18 cellular contexts compared by ENCODE assay signal in genomic region chr12:124384299-124384894, GRCh38.
DNase-seq lines count a peak whose midpoint lies in the region; ATAC-seq and TF ChIP-seq lines count a peak whose summit lies in the region.
"Had no signal": no experiment of that assay in that cellular context is flagged by ENCODE, and none has a peak within 500 bp of the region (broad histone marks: within the 10 kb centered on the region; RNA-seq: fewer than 3 reads in every experiment).

No MANE protein-coding gene starts in this region.

- peak overlapping the region; percentile 49 for H3K56ac ChIP-seq in mesendoderm (ENCODE audit: low read length)

- H3K27ac ChIP-seq in mesendoderm (ENCODE audit: low read depth, low read length) (peak overlapping the region; percentile 58), stomach (peak overlapping the region in 4 of 5 donors; percentile 25 to 95 (median 62))

- peaks cover 73% of the 10 kb centered on the region for H3K4me1 Mint-ChIP-seq in HFFc6 (ENCODE audit: low read depth)
- peaks cover 3% of the 10 kb centered on the region; the same call in 1 of the 2 replicates for H3K4me1 Mint-ChIP-seq in WTC11

- no peak overlapping the region for H3K4ac ChIP-seq in mesendoderm (ENCODE audit: low read depth, low read length)

- H3K9me3 ChIP-seq in stomach = no peaks in the 10 kb centered on the region
- H3K9me3 ChIP-seq: ovary had no signal

- H4K8ac ChIP-seq in mesendoderm (ENCODE audit: low read depth, low read length) = no peak overlapping the region

- intact Hi-C loops in stomach (cut with DNase I; ENCODE audit: low total_unique reads) = no loop called here

- CTCF ChIA-PET in WTC11 (lab: Charles Lee) = no interaction called here

- H3K36me3 ChIP-seq in mesendoderm (ENCODE audit: control insufficient read depth, insufficient read depth, low read length) (peaks cover 7% of the 10 kb centered on the region), stomach (peaks cover 26 to 45% (median 40%) of the 10 kb centered on the region in 4 donors)
- H3K36me3 ChIP-seq: ovary had no signal

- H3K27me3 Mint-ChIP-seq in HFFc6 (ENCODE audit: insufficient read depth) (peaks cover 43% of the 10 kb centered on the region), WTC11 (ENCODE audit: low read depth) (no peaks in the 10 kb centered on the region)
- H3K27me3 Mint-ChIP-seq: effector memory CD8-positive, alpha-beta T cell had no signal

- H2AK5ac ChIP-seq in mesendoderm (ENCODE audit: low read length) = no peak overlapping the region

- TF ChIP-seq CTCF in HFFc6 (IDR thresholded peaks at IDR 0.05) = no peak
- no peak for TF ChIP-seq CTCF in WTC11 (IDR thresholded peaks at IDR 0.05)
- TF ChIP-seq CTCF in stomach (IDR thresholded peaks at IDR 0.05) = no peak
- TF ChIP-seq CTCF in GM10266 (IDR thresholded peaks at IDR 0.05; ENCODE audit: control insufficient read depth, insufficient read depth, low read depth, missing control alignments) = no peak

- no peak overlapping the region for H3K4me2 ChIP-seq in mesendoderm (ENCODE audit: low read length)

- H3K79me1 ChIP-seq in mesendoderm (ENCODE audit: low read length) = peaks cover 6% of the 10 kb centered on the region

- no peaks in the 10 kb centered on the region for H3K79me2 ChIP-seq in mesendoderm (ENCODE audit: control insufficient read depth, insufficient read depth, low read length)

- H3K36me3 Mint-ChIP-seq in HFFc6 (ENCODE audit: low read depth) = peaks cover 46% of the 10 kb centered on the region
- peaks cover 12% of the 10 kb centered on the region for H3K36me3 Mint-ChIP-seq in WTC11

- whole genome bisulfite sequencing in mesendoderm (ENCODE audit: extremely low coverage, insufficient coverage, low lambda C conversion rate) = no CpG with 5 or more reads among the region's 20 CpGs
- WGBS in stomach, 5 donors = 87 to 95% (median 89%) methylated on average over 17 to 20 of the region's 20 CpGs

- no peak overlapping the region for H2BK5ac ChIP-seq in mesendoderm (ENCODE audit: low read length)

- peak overlapping the region; percentile 96 for H3K4me3 Mint-ChIP-seq in HFFc6
- no peak overlapping the region for H3K4me3 Mint-ChIP-seq in WTC11
- H3K4me3 Mint-ChIP-seq: effector memory CD8-positive, alpha-beta T cell had no signal

- H3K4me1 ChIP-seq in mesendoderm (ENCODE audit: control insufficient read depth, low read depth, low read length) (peaks cover 3% of the 10 kb centered on the region), stomach (peaks cover 57 to 97% (median 85%) of the 10 kb centered on the region in 4 donors)

- H3K27me3 ChIP-seq in mesendoderm (ENCODE audit: insufficient read depth, low read length, poor library complexity) (no peaks in the 10 kb centered on the region), stomach (no peaks in the 10 kb centered on the region)
- H3K27me3 ChIP-seq: ovary had no signal

- H3K9ac ChIP-seq in mesendoderm (ENCODE audit: low read length) = no peak overlapping the region

- no peak overlapping the region for H4K5ac ChIP-seq in mesendoderm (ENCODE audit: low read length)

- no peak overlapping the region for H2BK15ac ChIP-seq in mesendoderm (replicated peaks; ENCODE audit: low read depth)

- H3K4me3 ChIP-seq in mesendoderm (ENCODE audit: low read length) (no peak overlapping the region), stomach (no peak overlapping the region)
- H3K4me3 ChIP-seq: ovary had no signal

- ATAC-seq in WTC11 (no peak), HG03139 (IDR thresholded peaks at IDR 0.05; ENCODE audit: unreplicated experiment) (no peak)
- ATAC-seq: effector memory CD8-positive, alpha-beta T cell; left colon; Right ventricle myocardium inferior had no signal

- no peak overlapping the region for H3K18ac ChIP-seq in mesendoderm (ENCODE audit: low read length)

- no peak for TF ChIP-seq POLR2A in stomach (IDR thresholded peaks at IDR 0.05)

- no peak overlapping the region for H3K23ac ChIP-seq in mesendoderm (ENCODE audit: low read length)

- POLR2A ChIA-PET in WTC11 (lab: Charles Lee) = no interaction called here

- H2BK120ac ChIP-seq in mesendoderm (ENCODE audit: low read depth, low read length) = no peak overlapping the region

- TF ChIP-seq EP300 in stomach (IDR thresholded peaks at IDR 0.05) = no peak

- DNase-seq in HFFc6 = no peak
- DNase-seq in WTC11 (ENCODE audit: low spot score) = no peak
- DNase-seq in mesendoderm = no peak
- no peak for DNase-seq in stomach
- no peak for DNase-seq in GM10266 (ENCODE audit: extremely low spot score)
- no peak for DNase-seq in NCI-H1417 treated with DMSO at 0.1 percent for 48 hours (lab: John Stamatoyannopoulos, UW)
- DNase-seq: C1 segment of cervical spinal cord; central memory CD4-positive, alpha-beta T cell; effector memory CD8-positive, alpha-beta T cell; left colon; NCI-H1930; NCI-H446; ovary; small intestine; T-helper 2 cell had no signal

- H3K27ac Mint-ChIP-seq in HFFc6 (peak overlapping the region; percentile 97), WTC11 (0 out of 2 replicates have a peak overlapping the region, but pooled peaks have one; percentile 76)
- H3K27ac Mint-ChIP-seq: activated T-helper 2 cell treated with anti-CD3 and anti-CD28 coated beads, Interferon-gamma antibody, Interleukin-2, Interleukin-4, amounts not matched to agents 10 μg/mL and 5 μg/mL and 100 μg/mL, durations not matched to agents 14 hours and 24 hours and 36 hours had no signal

- no peaks in the 10 kb centered on the region for H3K9me3 Mint-ChIP-seq in HFFc6
- H3K9me3 Mint-ChIP-seq in WTC11 = no peaks in the 10 kb centered on the region
- H3K9me3 Mint-ChIP-seq: activated T-helper 2 cell treated with anti-CD3 and anti-CD28 coated beads, Interferon-gamma antibody, Interleukin-2, Interleukin-4, amounts not matched to agents 10 μg/mL and 5 μg/mL and 100 μg/mL, durations not matched to agents 14 hours and 24 hours and 36 hours; effector memory CD8-positive, alpha-beta T cell had no signal

TF ChIP-seq in WTC11, 78 proteins besides CTCF, POLR2A, EP300 and RAD21:
- TF ChIP-seq HMGXB4 (CRISPR knock-in tag; IDR thresholded peaks at IDR 0.05) = no peak
- TF ChIP-seq CBFB (CRISPR knock-in tag; IDR thresholded peaks at IDR 0.05; ENCODE audit: low read depth) = no peak
- no peak for TF ChIP-seq NFYB (CRISPR knock-in tag; conservative IDR thresholded peaks at IDR 0.05; ENCODE audit: low read depth)
- TF ChIP-seq NR1H2 (CRISPR knock-in tag; IDR thresholded peaks at IDR 0.05) = no peak
- no peak for TF ChIP-seq TEAD4 (CRISPR knock-in tag; IDR thresholded peaks at IDR 0.05)
- TF ChIP-seq, protein P1, sequence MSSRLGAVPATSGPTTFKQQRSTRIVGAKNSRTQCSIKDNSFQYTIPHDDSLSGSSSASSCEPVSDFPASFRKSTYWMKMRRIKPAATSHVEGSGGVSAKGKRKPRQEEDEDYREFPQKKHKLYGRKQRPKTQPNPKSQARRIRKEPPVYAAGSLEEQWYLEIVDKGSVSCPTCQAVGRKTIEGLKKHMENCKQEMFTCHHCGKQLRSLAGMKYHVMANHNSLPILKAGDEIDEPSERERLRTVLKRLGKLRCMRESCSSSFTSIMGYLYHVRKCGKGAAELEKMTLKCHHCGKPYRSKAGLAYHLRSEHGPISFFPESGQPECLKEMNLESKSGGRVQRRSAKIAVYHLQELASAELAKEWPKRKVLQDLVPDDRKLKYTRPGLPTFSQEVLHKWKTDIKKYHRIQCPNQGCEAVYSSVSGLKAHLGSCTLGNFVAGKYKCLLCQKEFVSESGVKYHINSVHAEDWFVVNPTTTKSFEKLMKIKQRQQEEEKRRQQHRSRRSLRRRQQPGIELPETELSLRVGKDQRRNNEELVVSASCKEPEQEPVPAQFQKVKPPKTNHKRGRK (CRISPR knock-in tag; IDR thresholded peaks at IDR 0.05; ENCODE audit: borderline replicate concordance) = no peak
- TF ChIP-seq KAT7 (CRISPR knock-in tag; IDR thresholded peaks at IDR 0.05; ENCODE audit: borderline replicate concordance) = no peak
- TF ChIP-seq, protein P2, sequence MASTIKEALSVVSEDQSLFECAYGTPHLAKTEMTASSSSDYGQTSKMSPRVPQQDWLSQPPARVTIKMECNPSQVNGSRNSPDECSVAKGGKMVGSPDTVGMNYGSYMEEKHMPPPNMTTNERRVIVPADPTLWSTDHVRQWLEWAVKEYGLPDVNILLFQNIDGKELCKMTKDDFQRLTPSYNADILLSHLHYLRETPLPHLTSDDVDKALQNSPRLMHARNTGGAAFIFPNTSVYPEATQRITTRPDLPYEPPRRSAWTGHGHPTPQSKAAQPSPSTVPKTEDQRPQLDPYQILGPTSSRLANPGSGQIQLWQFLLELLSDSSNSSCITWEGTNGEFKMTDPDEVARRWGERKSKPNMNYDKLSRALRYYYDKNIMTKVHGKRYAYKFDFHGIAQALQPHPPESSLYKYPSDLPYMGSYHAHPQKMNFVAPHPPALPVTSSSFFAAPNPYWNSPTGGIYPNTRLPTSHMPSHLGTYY (CRISPR knock-in tag; IDR thresholded peaks at IDR 0.05) = no peak
- TF ChIP-seq PRRX2 (CRISPR knock-in tag; IDR thresholded peaks at IDR 0.05) = no peak
- no peak for TF ChIP-seq TCF7 (CRISPR knock-in tag; IDR thresholded peaks at IDR 0.05; ENCODE audit: low read depth)
- no peak for TF ChIP-seq ZNF423 (CRISPR knock-in tag; IDR thresholded peaks at IDR 0.05)
- TF ChIP-seq ZNF317 (CRISPR knock-in tag; IDR thresholded peaks at IDR 0.05; ENCODE audit: borderline replicate concordance, low read depth) = no peak
